ENCODE assay signal across 8 cellular contexts in the genomic region with DNA sequence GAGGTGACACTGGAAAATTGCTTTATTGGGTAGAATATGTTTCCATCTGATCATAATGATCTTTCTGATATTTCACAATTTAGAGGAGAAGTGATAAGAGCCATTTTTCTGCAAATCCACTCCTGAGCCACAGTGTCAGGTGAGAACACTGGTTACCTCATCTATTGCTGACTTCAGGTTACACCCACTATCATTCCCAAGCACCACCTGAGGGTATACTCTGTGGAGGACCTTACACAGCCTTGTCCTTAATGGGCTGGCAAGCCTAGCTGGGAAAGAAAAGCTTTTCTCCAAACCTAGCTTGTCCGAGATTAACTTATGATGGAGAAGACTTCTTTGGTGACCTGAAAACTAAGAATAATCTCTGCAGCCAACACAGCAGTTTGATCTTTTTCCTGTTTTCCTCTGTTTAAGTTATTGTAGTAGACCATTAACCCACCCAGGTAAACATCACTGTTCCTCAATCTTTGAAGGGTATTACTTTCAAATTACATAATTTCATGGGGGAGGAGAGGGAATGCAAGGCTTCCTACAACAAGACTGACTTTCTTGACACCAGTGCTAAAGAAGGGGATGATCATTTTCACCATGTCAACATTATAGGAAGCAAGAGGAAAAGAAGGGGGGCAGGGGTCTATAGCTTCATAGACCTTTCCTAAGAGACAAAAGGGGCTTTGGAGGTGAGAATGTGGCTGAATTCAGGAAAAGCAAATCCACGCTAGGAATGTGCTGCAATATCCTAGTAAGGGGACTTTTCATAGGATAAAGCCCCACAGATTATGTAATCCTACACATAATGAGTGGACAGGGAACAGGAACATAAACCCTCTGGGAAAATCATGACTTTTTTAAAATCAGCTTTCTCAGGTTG. TPM values are rescaled to one million over a fixed set of nuclear protein-coding genes. Genes with fewer than 3 reads are reported as not detected.
DNase-seq lines count a peak whose midpoint lies in the region; ATAC-seq and TF ChIP-seq lines count a peak whose summit lies in the region.

No MANE protein-coding gene starts in this region.

- POLR2A ChIA-PET in activated naive CD8-positive, alpha-beta T cell treated with anti-CD3 and anti-CD28 coated beads, Interleukin-2, amount 10 ng/mL, durations not matched to agents 7 days and 5 days (lab: Charles Lee) = interaction anchor here (1.1 kb wide), 1 partner anchor 13 kb away, joined by 3 read pairs; no protein-coding TSS in a partner anchor

- no peak for ATAC-seq in activated naive CD4-positive, alpha-beta T cell treated with anti-CD3 and anti-CD28 coated beads, Interleukin-2, amount 50 U/mL, for 72 hours
- no peak for ATAC-seq in activated naive CD8-positive, alpha-beta T cell treated with anti-CD3 and anti-CD28 coated beads, Interleukin-2, amount 10 ng/mL, durations not matched to agents 7 days and 5 days (ENCODE audit: low read depth)
- ATAC-seq in GM21526 (IDR thresholded peaks at IDR 0.05; ENCODE audit: low FRiP score, unreplicated experiment) = no peak
- ATAC-seq in GM18858 (IDR thresholded peaks at IDR 0.05; ENCODE audit: unreplicated experiment) = no peak

- TF ChIP-seq POLR2A in suprapubic skin (IDR thresholded peaks at IDR 0.05) = no peak

- no peak for TF ChIP-seq EP300 in suprapubic skin (IDR thresholded peaks at IDR 0.05)

- 66% methylated on average over 2 of the region's 2 CpGs for WGBS in suprapubic skin

- H3K27ac Mint-ChIP-seq in activated naive CD4-positive, alpha-beta T cell treated with anti-CD3 and anti-CD28 coated beads, Interleukin-2, amount 10 ng/mL, durations not matched to agents 7 days and 5 days = no peak overlapping the region
- peak overlapping the region in 1 of 2 donors; percentile 84 for H3K27ac Mint-ChIP-seq in activated naive CD4-positive, alpha-beta T cell treated with anti-CD3 and anti-CD28 coated beads, Interleukin-2, amount 50 U/mL, for 72 hours
- no peak overlapping the region for H3K27ac Mint-ChIP-seq in activated naive CD8-positive, alpha-beta T cell treated with anti-CD3 and anti-CD28 coated beads, Interleukin-2, amount 10 ng/mL, durations not matched to agents 7 days and 5 days

- DNase-seq in activated naive CD4-positive, alpha-beta T cell treated with anti-CD3 and anti-CD28 coated beads, Interleukin-2, amount 10 ng/mL, durations not matched to agents 7 days and 5 days = no peak
- DNase-seq in activated naive CD4-positive, alpha-beta T cell treated with anti-CD3 and anti-CD28 coated beads, Interleukin-2, amount 50 U/mL, for 72 hours (ENCODE audit: low spot score in 2 of 2) = no peak
- no peak for DNase-seq in activated naive CD8-positive, alpha-beta T cell treated with anti-CD3 and anti-CD28 coated beads, Interleukin-2, amount 10 ng/mL, durations not matched to agents 7 days and 5 days
- DNase-seq in islet precursor cell (peak; percentile 56), suprapubic skin (ENCODE audit: low spot score in 2 of 2) (no peak), NCI-H2227 treated with DMSO at 0.1 percent for 48 hours (lab: John Stamatoyannopoulos, UW) (no peak)

- no peak overlapping the region for H3K27ac ChIP-seq in suprapubic skin

- CTCF ChIA-PET in activated naive CD4-positive, alpha-beta T cell treated with anti-CD3 and anti-CD28 coated beads, Interleukin-2, amount 10 ng/mL, durations not matched to agents 7 days and 5 days (lab: Charles Lee) = interaction anchor here (1.7 to 7.6 kb wide), 3 partner anchors 9 to 36 kb away, joined by 4 to 58 read pairs (median 10); no protein-coding TSS in a partner anchor

- H3K36me3 Mint-ChIP-seq in activated naive CD4-positive, alpha-beta T cell treated with anti-CD3 and anti-CD28 coated beads, Interleukin-2, amount 10 ng/mL, durations not matched to agents 7 days and 5 days = no peaks in the 10 kb centered on the region
- no peaks in the 10 kb centered on the region for H3K36me3 Mint-ChIP-seq in activated naive CD4-positive, alpha-beta T cell treated with anti-CD3 and anti-CD28 coated beads, Interleukin-2, amount 50 U/mL, for 72 hours
- no peaks in the 10 kb centered on the region for H3K36me3 Mint-ChIP-seq in activated naive CD8-positive, alpha-beta T cell treated with anti-CD3 and anti-CD28 coated beads, Interleukin-2, amount 10 ng/mL, durations not matched to agents 7 days and 5 days

- H3K4me3 Mint-ChIP-seq in activated naive CD4-positive, alpha-beta T cell treated with anti-CD3 and anti-CD28 coated beads, Interleukin-2, amount 10 ng/mL, durations not matched to agents 7 days and 5 days = peak overlapping the region; percentile 90
- H3K4me3 Mint-ChIP-seq in activated naive CD8-positive, alpha-beta T cell treated with anti-CD3 and anti-CD28 coated beads, Interleukin-2, amount 10 ng/mL, durations not matched to agents 7 days and 5 days = peak overlapping the region; percentile 93

- H3K9me3 ChIP-seq in suprapubic skin = no peaks in the 10 kb centered on the region

- no peaks in the 10 kb centered on the region for H3K9me3 Mint-ChIP-seq in activated naive CD4-positive, alpha-beta T cell treated with anti-CD3 and anti-CD28 coated beads, Interleukin-2, amount 10 ng/mL, durations not matched to agents 7 days and 5 days
- no peaks in the 10 kb centered on the region for H3K9me3 Mint-ChIP-seq in activated naive CD4-positive, alpha-beta T cell treated with anti-CD3 and anti-CD28 coated beads, Interleukin-2, amount 50 U/mL, for 72 hours
- H3K9me3 Mint-ChIP-seq in activated naive CD8-positive, alpha-beta T cell treated with anti-CD3 and anti-CD28 coated beads, Interleukin-2, amount 10 ng/mL, durations not matched to agents 7 days and 5 days = no peaks in the 10 kb centered on the region

- peaks cover 22% of the 10 kb centered on the region for H3K27me3 Mint-ChIP-seq in activated naive CD4-positive, alpha-beta T cell treated with anti-CD3 and anti-CD28 coated beads, Interleukin-2, amount 10 ng/mL, durations not matched to agents 7 days and 5 days
- H3K27me3 Mint-ChIP-seq in activated naive CD8-positive, alpha-beta T cell treated with anti-CD3 and anti-CD28 coated beads, Interleukin-2, amount 10 ng/mL, durations not matched to agents 7 days and 5 days = peaks cover 13% of the 10 kb centered on the region

- no peak for TF ChIP-seq CTCF in suprapubic skin (IDR thresholded peaks at IDR 0.05)

- peaks cover 39% of the 10 kb centered on the region for H3K4me1 ChIP-seq in suprapubic skin

- H3K36me3 ChIP-seq in suprapubic skin = no peaks in the 10 kb centered on the region

- peak overlapping the region; percentile 85 for H3K4me3 ChIP-seq in suprapubic skin

- H3K27me3 ChIP-seq in suprapubic skin = no peaks in the 10 kb centered on the region

- peaks cover 16% of the 10 kb centered on the region for H3K4me1 Mint-ChIP-seq in activated naive CD4-positive, alpha-beta T cell treated with anti-CD3 and anti-CD28 coated beads, Interleukin-2, amount 10 ng/mL, durations not matched to agents 7 days and 5 days
- H3K4me1 Mint-ChIP-seq in activated naive CD8-positive, alpha-beta T cell treated with anti-CD3 and anti-CD28 coated beads, Interleukin-2, amount 10 ng/mL, durations not matched to agents 7 days and 5 days = peaks cover 16% of the 10 kb centered on the region

RNA-seq across cellular contexts. Expression of a gene that starts 1.7 kb away (rescaled TPM):
- total RNA-seq in activated naive CD4-positive, alpha-beta T cell treated with anti-CD3 and anti-CD28 coated beads, Interleukin-2, amount 50 U/mL, for 72 hours = 1 to 10 TPM; 4.4 to 5.2 TPM
- 1 to 10 TPM; 5.8 to 6.8 TPM for total RNA-seq in activated naive CD8-positive, alpha-beta T cell treated with anti-CD3 and anti-CD28 coated beads, Interleukin-2, amount 10 ng/mL, durations not matched to agents 7 days and 5 days
- total RNA-seq in suprapubic skin = 1 to 10 TPM; 2.3 to 5.8 (median 4.2) TPM

RNA-seq across cellular contexts. Expression of a gene that starts 41.4 kb away (rescaled TPM):
- 10 to 100 TPM; 42.9 to 72.3 TPM for total RNA-seq in activated naive CD4-positive, alpha-beta T cell treated with anti-CD3 and anti-CD28 coated beads, Interleukin-2, amount 50 U/mL, for 72 hours
- 10 to 100 TPM; 44.4 to 46.4 TPM for total RNA-seq in activated naive CD8-positive, alpha-beta T cell treated with anti-CD3 and anti-CD28 coated beads, Interleukin-2, amount 10 ng/mL, durations not matched to agents 7 days and 5 days
- 10 to 100 TPM in 2 of 4 donors, 1 to 10 TPM in 2; 6.5 to 15.1 (median 9.4) TPM for total RNA-seq in suprapubic skin
